In the genomic region with DNA sequence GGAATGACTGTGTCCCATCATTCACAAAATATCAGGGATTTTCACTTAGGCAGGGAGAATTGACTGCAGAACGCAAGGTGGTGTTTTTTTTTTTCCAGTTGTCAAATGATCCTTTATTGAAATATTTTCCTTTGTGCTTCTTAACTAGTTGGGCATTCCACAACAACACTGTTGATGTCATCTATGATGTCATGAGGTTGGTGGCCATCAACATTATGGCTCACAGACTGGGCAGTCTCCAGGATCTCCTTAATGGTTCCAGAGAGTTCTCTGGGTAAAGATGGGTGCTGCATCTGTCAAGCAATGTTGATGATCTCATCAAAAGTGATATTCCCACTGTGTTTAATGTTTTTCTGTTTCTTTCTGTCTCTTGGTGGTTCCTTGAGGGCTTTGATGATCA, we compare ENCODE assay signal across 36 cellular contexts.
"Had no signal": no experiment of that assay in that cellular context is flagged by ENCODE, and none has a peak within 500 bp of the region (broad histone marks: within the 10 kb centered on the region; RNA-seq: fewer than 3 reads in every experiment).

No MANE protein-coding gene starts in this region.

- DNase-seq: Karpas-422, Kasumi-1, MG63, MM.1S, MV-4-11, NCI-H1048, NCI-H1092, NCI-H1092 treated with DMSO at 0.1 percent for 48 hours, NCI-H1105, NCI-H1105 treated with DMSO at 0.1 percent for 48 hours, NCI-H1417, NCI-H1417 treated with DMSO at 0.1 percent for 48 hours, NCI-H1436, NCI-H1436 treated with DMSO at 0.1 percent for 48 hours, NCI-H146, NCI-H1694, NCI-H1694 treated with DMSO at 0.1 percent for 48 hours, NCI-H187, NCI-H187 treated with DMSO at 0.1 percent for 48 hours, NCI-H1930, NCI-H2029, NCI-H2029 treated with DMSO at 0.1 percent for 48 hours, NCI-H2081, NCI-H2081 treated with DMSO at 0.1 percent for 48 hours, NCI-H2107, NCI-H2171, NCI-H2171 treated with DMSO at 0.1 percent for 48 hours, NCI-H2227 treated with DMSO at 0.1 percent for 48 hours, NCI-H226, NCI-H345, NCI-H446, NCI-H446 treated with DMSO at 0.1 percent for 48 hours, NCI-H510A, NCI-H510A treated with DMSO at 0.1 percent for 48 hours, NCI-H524, NCI-H524 treated with DMSO at 0.1 percent for 48 hours had no signal

- H3K27me3 ChIP-seq: MG63 had no signal

- H3K9me3 ChIP-seq: MG63 had no signal

- H3K4me3 ChIP-seq: MG63 had no signal

- H3K36me3 ChIP-seq: MG63 had no signal
